ENCODE assay signal across 17 cellular contexts in the genomic region with DNA sequence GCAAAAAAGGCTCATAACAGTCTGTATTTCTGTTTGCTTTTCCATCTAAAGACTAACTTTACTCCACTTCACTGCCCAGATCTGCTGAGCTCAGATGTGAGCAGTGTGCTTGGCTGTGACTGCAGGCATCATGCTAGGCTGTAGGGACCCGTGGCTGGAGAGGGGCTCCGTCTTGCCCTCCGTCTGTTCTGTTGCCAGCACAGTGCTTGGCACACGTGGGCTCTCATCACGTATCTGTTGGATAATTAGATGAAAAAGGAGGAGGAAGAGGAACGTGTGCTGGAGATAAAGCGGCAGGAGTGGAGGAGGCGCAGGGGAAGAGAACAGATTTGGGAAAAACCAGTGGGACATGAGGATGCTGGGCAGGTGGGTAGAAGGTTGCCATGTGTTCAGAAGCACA.
"Had no signal": no experiment of that assay in that cellular context is flagged by ENCODE, and none has a peak within 500 bp of the region (broad histone marks: within the 10 kb centered on the region; RNA-seq: fewer than 3 reads in every experiment).

No MANE protein-coding gene starts in this region.

- H3K36me3 ChIP-seq: adrenal gland, heart left ventricle, spleen, upper lobe of left lung had no signal

- H3K4me1 ChIP-seq: adrenal gland, upper lobe of left lung had no signal

- H3K4me2 ChIP-seq: SK-N-SH had no signal

- H3K9me3 ChIP-seq: adrenal gland, heart left ventricle, SK-N-SH, spleen, testis, upper lobe of left lung had no signal

- H3K36me3 Mint-ChIP-seq: natural killer cell treated with Interleukin-12 subunit alpha and Interleukin-12 subunit beta and Interleukin-15 and Interleukin-18, amount 100 ng/mL, for 72 hours had no signal

- H3K27me3 ChIP-seq: adrenal gland, heart left ventricle, spleen, testis, upper lobe of left lung had no signal

- H3K9ac ChIP-seq: SK-N-SH had no signal

- H3K4me3 ChIP-seq: adrenal gland, heart left ventricle, spleen, testis, upper lobe of left lung had no signal

- H3K27ac ChIP-seq: upper lobe of left lung, VCaP had no signal

- H3K9me3 Mint-ChIP-seq: natural killer cell treated with Interleukin-12 subunit alpha and Interleukin-12 subunit beta and Interleukin-15 and Interleukin-18, amount 100 ng/mL, for 72 hours had no signal

- ATAC-seq: effector memory CD8-positive, alpha-beta T cell; heart left ventricle; left ventricle myocardium superior; natural killer cell treated with Interleukin-12 subunit alpha and Interleukin-12 subunit beta and Interleukin-15 and Interleukin-18, amount 100 ng/mL, for 72 hours had no signal

- H3K27ac Mint-ChIP-seq: activated CD4-positive, alpha-beta T cell treated with anti-CD3 and anti-CD28 coated beads, Interleukin-2, amount 10 ng/mL, durations not matched to agents 24 days and 14 days; activated T-cell treated with anti-CD3 and anti-CD28 coated beads, Interleukin-2, amount 50 U/mL, for 24 hours; effector memory CD8-positive, alpha-beta T cell; progenitor cell of endocrine pancreas had no signal

- H3K4me3 Mint-ChIP-seq: activated CD4-positive, alpha-beta T cell treated with anti-CD3 and anti-CD28 coated beads, Interleukin-2, amount 10 ng/mL, durations not matched to agents 24 days and 14 days; activated T-cell treated with anti-CD3 and anti-CD28 coated beads, Interleukin-2, amount 50 U/mL, for 24 hours; effector memory CD8-positive, alpha-beta T cell; natural killer cell treated with Interleukin-12 subunit alpha and Interleukin-12 subunit beta and Interleukin-15 and Interleukin-18, amount 100 ng/mL, for 72 hours had no signal

- DNase-seq: activated CD4-positive, alpha-beta T cell treated with anti-CD3 and anti-CD28 coated beads, Interleukin-2, amount 10 ng/mL, durations not matched to agents 24 days and 14 days; activated naive CD4-positive, alpha-beta T cell treated with anti-CD3 and anti-CD28 coated beads, Interleukin-2, amount 50 U/mL, for 16 hours; activated T-cell treated with anti-CD3 and anti-CD28 coated beads, Interleukin-2, amount 50 U/mL, for 24 hours; adrenal gland; central memory CD4-positive, alpha-beta T cell; effector memory CD8-positive, alpha-beta T cell; heart left ventricle; left ventricle myocardium superior; SK-N-SH; spleen; stimulated activated CD4-positive, alpha-beta T cell treated with anti-CD3 and anti-CD28 coated beads, Interleukin-4, amount 100 ng/mL, for 1 hour; stimulated activated naive CD4-positive, alpha-beta T cell; testis; upper lobe of left lung had no signal

- H3K27me3 Mint-ChIP-seq: activated CD4-positive, alpha-beta T cell treated with anti-CD3 and anti-CD28 coated beads, Interleukin-2, amount 10 ng/mL, durations not matched to agents 24 days and 14 days; activated T-cell treated with anti-CD3 and anti-CD28 coated beads, Interleukin-2, amount 50 U/mL, for 24 hours; effector memory CD8-positive, alpha-beta T cell; progenitor cell of endocrine pancreas had no signal
